Comparison of ENCODE assay signal across 13 cellular contexts in the genomic region with DNA sequence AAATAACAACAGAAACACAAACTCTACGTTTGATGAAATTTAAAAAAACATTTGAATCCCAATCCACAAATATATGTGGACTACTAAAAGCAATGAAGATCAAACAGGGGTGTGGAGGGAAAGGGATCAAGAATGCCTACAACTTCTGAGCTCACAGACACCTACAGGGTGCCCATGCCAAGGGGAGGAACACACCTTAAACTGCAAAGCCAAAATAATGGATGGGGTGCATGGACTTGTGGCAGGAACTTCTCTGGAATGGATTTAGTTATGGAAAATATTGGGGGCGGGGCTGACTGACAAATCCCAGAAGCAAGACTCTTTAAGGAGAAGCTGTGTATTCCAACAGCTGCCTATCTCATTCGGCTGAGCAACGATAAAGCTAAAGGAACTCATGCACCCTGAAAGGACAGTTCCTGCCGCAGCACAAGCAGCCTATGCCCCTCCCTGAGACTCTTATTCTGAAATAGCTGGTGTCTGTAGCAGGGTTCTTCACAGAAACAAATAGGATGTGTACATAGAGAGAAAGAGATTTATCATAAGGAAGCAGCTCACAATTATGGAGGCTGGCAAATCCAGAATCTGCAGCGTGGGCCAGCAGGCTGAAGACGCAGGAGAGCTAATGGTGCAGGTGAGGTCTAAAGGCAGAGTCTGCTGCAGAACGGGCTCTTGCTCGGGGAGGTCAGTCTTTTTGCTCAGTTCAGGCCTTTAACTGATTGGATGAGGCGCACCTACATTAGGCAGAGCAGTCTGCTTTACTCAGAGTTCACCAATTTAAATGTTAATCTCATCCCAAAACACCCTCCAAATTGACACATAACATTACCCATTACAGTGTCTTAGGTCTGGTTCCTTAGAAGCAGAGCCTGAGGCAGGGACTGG. TPM values are rescaled to one million over a fixed set of nuclear protein-coding genes. Genes with fewer than 3 reads are reported as not detected.
DNase-seq lines count a peak whose midpoint lies in the region; ATAC-seq, FAIRE-seq and TF ChIP-seq lines count a peak whose summit lies in the region.
"Had no signal": no experiment of that assay in that cellular context is flagged by ENCODE, and none has a peak within 500 bp of the region (broad histone marks: within the 10 kb centered on the region; RNA-seq: fewer than 3 reads in every experiment).

No MANE protein-coding gene starts in this region.

- no peak overlapping the region; the same call in 1 of the 2 replicates for H3K4me2 ChIP-seq in HepG2 (ENCODE audit: low read depth, low read length)

- no peak for TF ChIP-seq RAD21 in HepG2 (CRISPR knock-in tag; IDR thresholded peaks at IDR 0.05)

- TF ChIP-seq POLR2A in HepG2 (IDR thresholded peaks at IDR 0.05; ENCODE audit: insufficient read depth in 1 of 2, low read depth in 2 of 2, low read length in 2 of 2) = no peak

- FAIRE-seq in HepG2 (lab: Jason Lieb, UNC) = no peak

- no peak overlapping the region for H3K9ac ChIP-seq in HepG2 (ENCODE audit: insufficient read depth, low read depth, low read length)

- no peaks in the 10 kb centered on the region for H3K36me3 Mint-ChIP-seq in activated T-cell treated with anti-CD3 and anti-CD28 coated beads, Interleukin-2, amount 50 U/mL, for 72 hours (ENCODE audit: insufficient read depth in 2 of 2)

- BruUV-seq in Panc1 (replicated peaks; lab: Mats Ljungman, UMichigan) (no TSS peak), HepG2 (replicated peaks; lab: Mats Ljungman, UMichigan) (no TSS peak)

- in situ Hi-C loops in Panc1 (cut with HindIII; ENCODE audit: low pct_unique_long_range_greater_than_20kb, low sequenced_read_pairs) = no loop called here
- in situ Hi-C loops in HepG2 (cut with HindIII; ENCODE audit: extremely low pct_ligation_motif_present, low pct_unique_long_range_greater_than_20kb) = no loop called here

- peaks cover 2% of the 10 kb centered on the region; the same call in 1 of the 2 replicates for H3K27me3 ChIP-seq in Panc1 (ENCODE audit: control insufficient read depth, insufficient read depth, low read length)
- H3K27me3 ChIP-seq in HepG2 (ENCODE audit: control insufficient read depth in 1 of 2, insufficient read depth in 2 of 2, low read length in 2 of 2) = peaks cover 2 to 12% of the 10 kb centered on the region in 2 experiments; a peak in 3 of 5 replicates
- no peaks in the 10 kb centered on the region for H3K27me3 ChIP-seq in aorta (ENCODE audit: control insufficient read depth in 1 of 2, insufficient read depth in 2 of 2, low read length in 1 of 2)
- H3K27me3 ChIP-seq: ascending aorta had no signal

- peak; percentile 38; the same call in 1 of the 2 replicates for ATAC-seq in Panc1
- no peak; the same call in 1 of the 3 replicates for ATAC-seq in HepG2
- ATAC-seq in activated T-cell treated with anti-CD3 and anti-CD28 coated beads, Interleukin-2, amount 50 U/mL, for 72 hours (replicated peaks in 1 of 2) = no peak
- no peak for ATAC-seq in aorta (ENCODE audit: low FRiP score)

- peaks cover 13% of the 10 kb centered on the region for H3K27me3 Mint-ChIP-seq in activated T-cell treated with anti-CD3 and anti-CD28 coated beads, Interleukin-2, amount 50 U/mL, for 72 hours (ENCODE audit: low read depth)

- CTCF ChIA-PET in Panc1 (lab: Charles Lee) = interaction anchor here (0.8 kb wide), 1 partner anchor 19 kb away, joined by 3 read pairs; no protein-coding TSS in a partner anchor
- CTCF ChIA-PET in HepG2 (lab: Yijun Ruan, JAX; ENCODE audit: low intra/inter-chr PET ratio, low total read pairs) = no interaction called here

- POLR2A ChIA-PET in Panc1 (lab: Charles Lee) (no interaction called here), HepG2 (lab: Yijun Ruan, JAX) (no interaction called here)

- no peaks in the 10 kb centered on the region for H4K20me1 ChIP-seq in HepG2 (ENCODE audit: insufficient read depth, low read length)

- no peaks in the 10 kb centered on the region for H3K36me3 ChIP-seq in Panc1 (ENCODE audit: control insufficient read depth, insufficient read depth, low read length)
- no peaks in the 10 kb centered on the region for H3K36me3 ChIP-seq in HepG2 (replicated peaks in 1 of 2; ENCODE audit: control insufficient read depth in 1 of 2, insufficient read depth in 2 of 2, low read length in 2 of 2)
- no peaks in the 10 kb centered on the region for H3K36me3 ChIP-seq in aorta (ENCODE audit: control insufficient read depth in 1 of 2, insufficient read depth in 2 of 2, low read length in 1 of 2)
- H3K36me3 ChIP-seq: ascending aorta had no signal

- H2AFZ ChIP-seq in HepG2 (ENCODE audit: low read length) = no peak overlapping the region

- TF ChIP-seq EP300 in HepG2 (IDR thresholded peaks at IDR 0.05; ENCODE audit: low read depth in 2 of 2, low read length in 2 of 2) = no peak
- TF ChIP-seq EP300 in HepG2 (CRISPR knock-in tag; IDR thresholded peaks at IDR 0.05; ENCODE audit: borderline replicate concordance) = no peak

- peak overlapping the region; percentile 55 for H3K4me3 ChIP-seq in LNCaP clone FGC (ENCODE audit: low read depth, low read length)
- no peak overlapping the region for H3K4me3 ChIP-seq in Panc1 (ENCODE audit: low read depth in 2 of 2, low read length in 2 of 2)
- H3K4me3 ChIP-seq in HepG2 (replicated peaks in 1 of 3; ENCODE audit: insufficient read depth in 1 of 3, low read depth in 2 of 3, low read length in 3 of 3) = no peak overlapping the region
- no peak overlapping the region for H3K4me3 ChIP-seq in aorta (ENCODE audit: low read length in 2 of 2)
- H3K4me3 ChIP-seq: ascending aorta had no signal

- DNase-seq in DMS79 treated with DMSO at 0.1 percent for 48 hours (lab: John Stamatoyannopoulos, UW) (peak; percentile 25), LNCaP clone FGC (ENCODE audit: low read depth) (peak; percentile 85), Panc1 (ENCODE audit: low read depth, low spot score) (no peak), HepG2 (ENCODE audit: low spot score) (no peak), midbrain (lab: John Stamatoyannopoulos, UW) (no peak), aorta (no peak)
- no peak for DNase-seq in activated T-cell treated with anti-CD3 and anti-CD28 coated beads, Interleukin-2, amount 50 U/mL, for 72 hours
- DNase-seq in stimulated activated CD4-positive, alpha-beta T cell treated with anti-CD3 and anti-CD28 coated beads, Interleukin-2, amount 100 ng/mL, for 24 hours = no peak
- DNase-seq: activated CD4-positive, alpha-beta T cell treated with anti-CD3 and anti-CD28 coated beads for 48 hours; DMS 273 treated with DMSO at 0.1 percent for 48 hours; NK-92 treated with Interleukin-12 subunit alpha and Interleukin-12 subunit beta, amount 100 ng/mL, for 24 hours; stimulated activated CD4-positive, alpha-beta T cell treated with anti-CD3 and anti-CD28 coated beads, Interleukin-4, amount 100 ng/mL, for 24 hours had no signal

- no peak overlapping the region for H3K27ac Mint-ChIP-seq in activated T-cell treated with anti-CD3 and anti-CD28 coated beads, Interleukin-2, amount 50 U/mL, for 72 hours

- TF ChIP-seq CTCF in LNCaP clone FGC (IDR thresholded peaks at IDR 0.05; ENCODE audit: control insufficient read depth, extremely low read depth, insufficient read depth) (no peak), Panc1 (IDR thresholded peaks at IDR 0.05) (no peak), HepG2 (CRISPR knock-in tag; IDR thresholded peaks at IDR 0.05) (no peak)

- H3K9me3 ChIP-seq in Panc1 (ENCODE audit: control insufficient read depth, insufficient read depth, low read depth, low read length) (no peaks in the 10 kb centered on the region), HepG2 (ENCODE audit: low read length) (no peaks in the 10 kb centered on the region), aorta (ENCODE audit: control insufficient read depth, low read length) (no peaks in the 10 kb centered on the region)
- H3K9me3 ChIP-seq: ascending aorta had no signal

- H3K79me2 ChIP-seq in HepG2 (ENCODE audit: insufficient read depth, low read length) = no peaks in the 10 kb centered on the region

- H3K9me3 Mint-ChIP-seq in activated T-cell treated with anti-CD3 and anti-CD28 coated beads, Interleukin-2, amount 50 U/mL, for 72 hours = no peaks in the 10 kb centered on the region

- H3K4me1 Mint-ChIP-seq in activated T-cell treated with anti-CD3 and anti-CD28 coated beads, Interleukin-2, amount 50 U/mL, for 72 hours (ENCODE audit: low read depth) = peaks cover 9% of the 10 kb centered on the region

- H3K4me3 Mint-ChIP-seq in activated T-cell treated with anti-CD3 and anti-CD28 coated beads, Interleukin-2, amount 50 U/mL, for 72 hours = no peak overlapping the region

- H3K27ac ChIP-seq in Panc1 (ENCODE audit: low read length) = no peak overlapping the region
- H3K27ac ChIP-seq in HepG2 (ENCODE audit: extremely low read length, insufficient read depth, low read length) = no peak overlapping the region
- H3K27ac ChIP-seq in aorta (ENCODE audit: low read depth in 1 of 2, low read length in 2 of 2) = no peak overlapping the region
- H3K27ac ChIP-seq: ascending aorta had no signal

- H3K4me1 ChIP-seq in Panc1 (ENCODE audit: control insufficient read depth, insufficient read depth, low read length) (no peaks in the 10 kb centered on the region), HepG2 (ENCODE audit: insufficient read depth, low read length) (peaks cover 13% of the 10 kb centered on the region), aorta (ENCODE audit: control insufficient read depth in 1 of 2, insufficient read depth in 2 of 2, low read length in 2 of 2) (no peaks in the 10 kb centered on the region)
- H3K4me1 ChIP-seq: ascending aorta had no signal

- WGBS in HepG2 (ENCODE audit: low lambda C conversion rate) = 19% methylated on average over 8 of the region's 10 CpGs
- WGBS in aorta, 2 donors = 34 to 45% methylated on average over 10 of the region's 10 CpGs

- intact Hi-C loops in Panc1 (cut with micrococcal nuclease; ENCODE audit: unreplicated experiment) = no loop called here
- intact Hi-C loops in HepG2 (cut with micrococcal nuclease; ENCODE audit: unreplicated experiment) = no loop called here
- intact Hi-C loops in aorta (cut with DNase I) = no loop called here

RNA-seq across cellular contexts. Expression of a gene that starts 24.5 kb away (rescaled TPM):
- total RNA-seq in Panc1 (2021; ENCODE audit: unreplicated experiment) (not detected), HepG2 (2016; rRNA removed; fragmentation: Illumina TruSeq; extraction: Trizol) (0.04 TPM in 1 of 2 replicates, not detected in the other), aorta (not detected)
- not detected for polyA plus RNA-seq in Panc1 (2012; ENCODE audit: insufficient read length)
- not detected in 2 replicates for total RNA-seq in HepG2 (2016; cell fraction: cytosol; rRNA removed; fragmentation: Illumina TruSeq; extraction: Trizol; ENCODE audit: low read depth)
- not detected in 2 replicates for total RNA-seq in HepG2 (2016; cell fraction: insoluble cytoplasmic fraction; rRNA removed; fragmentation: Illumina TruSeq; extraction: Trizol)
- total RNA-seq in HepG2 (2016; cell fraction: membrane; rRNA removed; fragmentation: Illumina TruSeq; extraction: Trizol) = not detected in 2 replicates
- total RNA-seq in HepG2 (2016; cell fraction: nucleus; rRNA removed; fragmentation: Illumina TruSeq; extraction: Trizol) = not detected in 2 replicates
- polyA plus RNA-seq in HepG2 (2011; rRNA removed) (0.21 and 0.29 TPM in 2 replicates), aorta (not detected)
- 0.11 and 0.14 TPM in 2 replicates for polyA plus RNA-seq in HepG2 (2011; cell fraction: cytosol; rRNA removed)
- polyA plus RNA-seq in HepG2 (2011; cell fraction: nucleus; rRNA removed) = 0.78 and 1.4 TPM in 2 replicates
- polyA plus RNA-seq in HepG2 (2012) = 0.16 and 0.30 TPM in 2 replicates
- not detected in 2 replicates for polyA plus RNA-seq in HepG2 (2016; cell fraction: cytosol; fragmentation: Illumina TruSeq; extraction: Trizol; ENCODE audit: low read depth)
- polyA plus RNA-seq in HepG2 (2016; cell fraction: insoluble cytoplasmic fraction; fragmentation: Illumina TruSeq; extraction: Trizol; ENCODE audit: low read depth) = not detected in 2 replicates
- not detected in 2 replicates for polyA plus RNA-seq in HepG2 (2016; cell fraction: membrane; fragmentation: Illumina TruSeq; extraction: Trizol; ENCODE audit: low read depth)
- 0.13 TPM in 1 of 2 replicates, not detected in the other for polyA plus RNA-seq in HepG2 (2016; cell fraction: nucleus; fragmentation: Illumina TruSeq; extraction: Trizol; ENCODE audit: insufficient read depth, low read depth)
- 0.18 TPM in 1 of 2 replicates, not detected in the other for polyA minus RNA-seq in HepG2 (2011; rRNA and poly(A)+ RNA removed; ENCODE audit: low replicate concordance)
- polyA minus RNA-seq in HepG2 (2011; cell fraction: cytosol; rRNA and poly(A)+ RNA removed) = not detected in 2 replicates
- polyA minus RNA-seq in HepG2 (2011; cell fraction: nucleus; rRNA and poly(A)+ RNA removed) = 0.13 TPM in 1 of 2 replicates, not detected in the other
- total RNA-seq in activated T-cell treated with anti-CD3 and anti-CD28 coated beads, Interleukin-2, amount 50 U/mL, for 72 hours = not detected
- total RNA-seq: ascending aorta had no signal

RNA-seq across cellular contexts. Expression of a gene that starts 37.5 kb away (rescaled TPM):
- total RNA-seq in Panc1 (2021; ENCODE audit: unreplicated experiment) (not detected), HepG2 (2016; rRNA removed; fragmentation: Illumina TruSeq; extraction: Trizol) (not detected in 2 replicates), aorta (not detected)
- polyA plus RNA-seq in Panc1 (2012; ENCODE audit: insufficient read length) = not detected
- not detected in 2 replicates for total RNA-seq in HepG2 (2016; cell fraction: cytosol; rRNA removed; fragmentation: Illumina TruSeq; extraction: Trizol; ENCODE audit: low read depth)
- total RNA-seq in HepG2 (2016; cell fraction: insoluble cytoplasmic fraction; rRNA removed; fragmentation: Illumina TruSeq; extraction: Trizol) = not detected in 2 replicates
- not detected in 2 replicates for total RNA-seq in HepG2 (2016; cell fraction: membrane; rRNA removed; fragmentation: Illumina TruSeq; extraction: Trizol)
- not detected in 2 replicates for total RNA-seq in HepG2 (2016; cell fraction: nucleus; rRNA removed; fragmentation: Illumina TruSeq; extraction: Trizol)
- polyA plus RNA-seq in HepG2 (2011; rRNA removed) (0.01 and 0.07 TPM in 2 replicates), aorta (1 to 10 TPM in 1 of 2 donors, not detected in 1; 1.5 TPM)
- polyA plus RNA-seq in HepG2 (2011; cell fraction: cytosol; rRNA removed) = not detected in 2 replicates
- not detected in 2 replicates for polyA plus RNA-seq in HepG2 (2011; cell fraction: nucleus; rRNA removed)
- polyA plus RNA-seq in HepG2 (2012) = not detected in 2 replicates
- not detected in 2 replicates for polyA plus RNA-seq in HepG2 (2016; cell fraction: cytosol; fragmentation: Illumina TruSeq; extraction: Trizol; ENCODE audit: low read depth)
- polyA plus RNA-seq in HepG2 (2016; cell fraction: insoluble cytoplasmic fraction; fragmentation: Illumina TruSeq; extraction: Trizol; ENCODE audit: low read depth) = not detected in 2 replicates
- not detected in 2 replicates for polyA plus RNA-seq in HepG2 (2016; cell fraction: membrane; fragmentation: Illumina TruSeq; extraction: Trizol; ENCODE audit: low read depth)
- polyA plus RNA-seq in HepG2 (2016; cell fraction: nucleus; fragmentation: Illumina TruSeq; extraction: Trizol; ENCODE audit: insufficient read depth, low read depth) = not detected in 2 replicates
- 0.16 TPM in 1 of 2 replicates, not detected in the other for polyA minus RNA-seq in HepG2 (2011; rRNA and poly(A)+ RNA removed; ENCODE audit: low replicate concordance)
- not detected in 2 replicates for polyA minus RNA-seq in HepG2 (2011; cell fraction: cytosol; rRNA and poly(A)+ RNA removed)
- polyA minus RNA-seq in HepG2 (2011; cell fraction: nucleus; rRNA and poly(A)+ RNA removed) = not detected in 2 replicates
- total RNA-seq in activated T-cell treated with anti-CD3 and anti-CD28 coated beads, Interleukin-2, amount 50 U/mL, for 72 hours = under 1 TPM in 1 of 2 donors, not detected in 1; 0.07 TPM
- total RNA-seq: ascending aorta had no signal

Comparison
In these comparisons a context has a peak if more than half of its experiments do, and no peak if none do; other contexts are left out.
1. DNase-seq: peak in DMS79 treated with DMSO at 0.1 percent for 48 hours (single experiment) and LNCaP clone FGC (single experiment); none in Panc1 (single experiment), HepG2 (single experiment), activated T-cell treated with anti-CD3 and anti-CD28 coated beads, Interleukin-2, amount 50 U/mL, for 72 hours (0 of 2), midbrain (single experiment), aorta (0 of 2) and stimulated activated CD4-positive, alpha-beta T cell treated with anti-CD3 and anti-CD28 coated beads, Interleukin-2, amount 100 ng/mL, for 24 hours (0 of 2).